ENCODE assay signal across 28 cellular contexts in genomic region chr2:200650195-200650594, GRCh38.
A peak's percentile ranks its signal among the peaks of the same experiment; 100 is the strongest.
DNase-seq lines count a peak whose midpoint lies in the region; ATAC-seq, FAIRE-seq and TF ChIP-seq lines count a peak whose summit lies in the region.
"Had no signal": no experiment of that assay in that cellular context is flagged by ENCODE, and none has a peak within 500 bp of the region (broad histone marks: within the 10 kb centered on the region; RNA-seq: fewer than 3 reads in every experiment).

No MANE protein-coding gene starts in this region.

- no peak for TF ChIP-seq EP300 in K562 (IDR thresholded peaks at IDR 0.05; ENCODE audit: low read length)
- TF ChIP-seq EP300 in gastroesophageal sphincter (IDR thresholded peaks at IDR 0.05): no peak

- no TSS peak for BruUV-seq in K562 (replicated peaks; lab: Mats Ljungman, UMichigan)
- no TSS peak for BruUV-seq in Caco-2 (replicated peaks; lab: Mats Ljungman, UMichigan)

- H2AFZ ChIP-seq in GM23248 (no peak overlapping the region), K562 (ENCODE audit: low read depth, low read length) (peak overlapping the region; percentile 69)

- H4K20me1 ChIP-seq in GM23248 (ENCODE audit: insufficient read depth) (no peaks in the 10 kb centered on the region), K562 (replicated peaks; ENCODE audit: control insufficient read depth, insufficient read depth, low read length) (no peaks in the 10 kb centered on the region)

- H3K79me2 ChIP-seq in GM23248 (ENCODE audit: insufficient read depth) (no peaks in the 10 kb centered on the region), K562 (ENCODE audit: control insufficient read depth, insufficient read depth, low read length) (no peaks in the 10 kb centered on the region)

- H3K36me3 ChIP-seq in GM23248 (ENCODE audit: low read depth): no peaks in the 10 kb centered on the region; the same call in 1 of the 2 replicates
- H3K36me3 ChIP-seq in K562 (ENCODE audit: control insufficient read depth, insufficient read depth, low read length): no peaks in the 10 kb centered on the region
- peaks cover 0 to 42% of the 10 kb centered on the region in 2 donors for H3K36me3 ChIP-seq in gastroesophageal sphincter
- H3K36me3 ChIP-seq in Caco-2 (ENCODE audit: control insufficient read depth, insufficient read depth, low read length): no peaks in the 10 kb centered on the region

- 4 to 13% methylated on average over 2 of the region's 2 CpGs for WGBS in GM23248 (ENCODE audit: low coverage in 1 of 2, low lambda C conversion rate in 2 of 2, missing lambda C conversion rate in 2 of 2), 2 experiments
- 0% methylated on average over 2 of the region's 2 CpGs for WGBS in K562 (ENCODE audit: insufficient coverage, low coverage, missing lambda C conversion rate)
- 73 to 83% methylated on average over 1 of the region's 2 CpGs for WGBS in gastroesophageal sphincter (ENCODE audit: low coverage in 1 of 2), 2 donors

- TF ChIP-seq POLR2A in K562 (conservative IDR thresholded peaks at IDR 0.05) (no peak), gastroesophageal sphincter (IDR thresholded peaks at IDR 0.05) (no peak)

- H3K4me1 Mint-ChIP-seq in T-cell (no peaks in the 10 kb centered on the region), Caco-2 (ENCODE audit: low read depth, unreplicated experiment) (no peaks in the 10 kb centered on the region)
- H3K4me1 Mint-ChIP-seq: B cell had no signal

- H3K27me3 Mint-ChIP-seq in T-cell (peaks cover 8 to 20% of the 10 kb centered on the region in 2 donors), Caco-2 (ENCODE audit: insufficient read depth, unreplicated experiment) (no peaks in the 10 kb centered on the region)

- H3K9me3 Mint-ChIP-seq in T-cell (no peaks in the 10 kb centered on the region), Caco-2 (ENCODE audit: unreplicated experiment) (peaks cover 12% of the 10 kb centered on the region)
- H3K9me3 Mint-ChIP-seq: CD8-positive, alpha-beta T cell had no signal

- peak overlapping the region; percentile 26; the same call in 1 of the 2 replicates for H3K27ac ChIP-seq in GM23248
- H3K27ac ChIP-seq in K562 (ENCODE audit: extremely low read depth, low read depth, low read length): no peak overlapping the region
- H3K27ac ChIP-seq in gastroesophageal sphincter: peak overlapping the region in 1 of 4 donors; percentile 32
- H3K27ac ChIP-seq: A549, C4-2B, KMS-11 had no signal

- POLR2A ChIA-PET in K562 (lab: Yijun Ruan, JAX): no interaction called here
- POLR2A ChIA-PET in T-cell (lab: Charles Lee): no interaction called here
- POLR2A ChIA-PET in Caco-2 (lab: Charles Lee): no interaction called here

- H3K4me1 ChIP-seq in GM23248 (ENCODE audit: insufficient read depth) (peaks cover 12% of the 10 kb centered on the region), K562 (replicated peaks in 1 of 2; ENCODE audit: control insufficient read depth in 2 of 2, insufficient read depth in 2 of 2, low read length in 2 of 2) (peaks cover 0 to 7% of the 10 kb centered on the region in 2 experiments; a peak in 2 of 5 replicates), gastroesophageal sphincter (no peaks in the 10 kb centered on the region), Caco-2 (peaks cover 10% of the 10 kb centered on the region)

- intact Hi-C loops in K562 (cut with micrococcal nuclease): no loop called here
- intact Hi-C loops in Caco-2 (cut with micrococcal nuclease; ENCODE audit: unreplicated experiment): no loop called here

- in situ Hi-C loops in GM23248 (cut with MboI): no loop called here
- in situ Hi-C loops in K562 (cut with MboI): no loop called here

- H3K4me3 ChIP-seq in GM23248 (no peak overlapping the region), K562 (no peak overlapping the region), gastroesophageal sphincter (no peak overlapping the region), Caco-2 (ENCODE audit: low read depth, low read length) (no peak overlapping the region)
- H3K4me3 ChIP-seq: A549 had no signal

- ATAC-seq in K562 (no peak), gastroesophageal sphincter (peak; percentile 57), T-cell (replicated peaks in 1 of 4) (no peak), GM21576 (IDR thresholded peaks at IDR 0.05; ENCODE audit: unreplicated experiment) (no peak)
- ATAC-seq: A549; CD8-positive, alpha-beta T cell; HCT116; Panc1 had no signal

- H3K9me2 ChIP-seq in GM23248 (ENCODE audit: insufficient read depth): no peaks in the 10 kb centered on the region

- CTCF ChIA-PET in K562 (lab: Yijun Ruan, JAX; ENCODE audit: low intra/inter-chr PET ratio) (no interaction called here), T-cell (lab: Charles Lee) (no interaction called here), Caco-2 (lab: Charles Lee) (no interaction called here)

- H3K9me3 ChIP-seq in GM23248 (ENCODE audit: low read depth) (no peaks in the 10 kb centered on the region), K562 (replicated peaks; ENCODE audit: control insufficient read depth, insufficient read depth, low read depth, low read length) (no peaks in the 10 kb centered on the region), gastroesophageal sphincter (no peaks in the 10 kb centered on the region), Caco-2 (no peaks in the 10 kb centered on the region; the same call in 1 of the 2 replicates)

- TF ChIP-seq CTCF in K562 (IDR thresholded peaks at IDR 0.05 in 2 of 3, conservative IDR thresholded peaks at IDR 0.05 in 1 of 3; ENCODE audit: insufficient read depth in 2 of 3, low read depth in 1 of 3, low read length in 3 of 3) (no peak), gastroesophageal sphincter (IDR thresholded peaks at IDR 0.05) (no peak), Caco-2 (IDR thresholded peaks at IDR 0.05; ENCODE audit: insufficient read depth in 1 of 2, low read depth in 1 of 2, low read length in 1 of 2, severe bottlenecking in 1 of 2, unreplicated experiment in 1 of 2) (no peak)

- H3F3A ChIP-seq in GM23248 (ENCODE audit: insufficient read depth): no peaks in the 10 kb centered on the region

- FAIRE-seq in K562 (lab: Jason Lieb, UNC): no peak
- FAIRE-seq: A549, GM12891 had no signal

- no peak for TF ChIP-seq RAD21 in K562 (CRISPR knock-in tag; conservative IDR thresholded peaks at IDR 0.05 in 1 of 2, IDR thresholded peaks at IDR 0.05 in 1 of 2)

- H3K36me3 Mint-ChIP-seq in T-cell (no peaks in the 10 kb centered on the region), Caco-2 (ENCODE audit: insufficient read depth, unreplicated experiment) (no peaks in the 10 kb centered on the region)
- H3K36me3 Mint-ChIP-seq: CD8-positive, alpha-beta T cell had no signal

- DNase-seq in GM23248 (peak; percentile 56), K562 (ENCODE audit: extremely low read depth in 1 of 4, low spot score in 3 of 4) (no peak), T-cell (no peak), Caco-2 (no peak)
- DNase-seq in activated CD4-positive, alpha-beta T cell treated with anti-CD3 and anti-CD28 coated beads for 1 hour: no peak
- DNase-seq: CD8-positive, alpha-beta T cell; DMS 273 treated with DMSO at 0.1 percent for 48 hours; DMS79; EL; GDM1; MM.1S; NCI-H1048; NCI-H1417; NCI-H1694; NCI-H2081; NCI-H226; NCI-H510A; NCI-H69; SHP77 treated with DMSO at 0.1 percent for 48 hours had no signal

- H3K27ac Mint-ChIP-seq in T-cell (no peak overlapping the region), Caco-2 (ENCODE audit: unreplicated experiment) (no peak overlapping the region)
- H3K27ac Mint-ChIP-seq: B cell; CD8-positive, alpha-beta T cell had no signal

- H3K9me1 ChIP-seq in K562 (ENCODE audit: control insufficient read depth, insufficient read depth, low read length): no peaks in the 10 kb centered on the region

- peak overlapping the region; percentile 19 for H3K4me2 ChIP-seq in GM23248 (ENCODE audit: unreplicated experiment)
- no peak overlapping the region for H3K4me2 ChIP-seq in K562 (ENCODE audit: insufficient read depth, low read length)
- H3K4me2 ChIP-seq: A549, KMS-11 had no signal

- H3K4me3 Mint-ChIP-seq in T-cell (no peak overlapping the region), Caco-2 (ENCODE audit: unreplicated experiment) (no peak overlapping the region)
- H3K4me3 Mint-ChIP-seq: B cell; CD8-positive, alpha-beta T cell had no signal

- H3K9ac ChIP-seq in GM23248: no peak overlapping the region
- H3K9ac ChIP-seq in K562 (ENCODE audit: insufficient read depth in 1 of 2, low read depth in 2 of 2, low read length in 2 of 2): no peak overlapping the region
- H3K9ac ChIP-seq: KMS-11 had no signal

- H3K27me3 ChIP-seq in GM23248 (replicated peaks; ENCODE audit: insufficient read depth) (no peaks in the 10 kb centered on the region), K562 (ENCODE audit: control insufficient read depth in 2 of 2, insufficient read depth in 2 of 2, low read length in 2 of 2) (no peaks in the 10 kb centered on the region), gastroesophageal sphincter (no peaks in the 10 kb centered on the region), Caco-2 (replicated peaks; ENCODE audit: control insufficient read depth, insufficient read depth, low read length) (no peaks in the 10 kb centered on the region)

TF ChIP-seq in K562, 482 proteins besides CTCF, POLR2A, EP300 and RAD21 (continues in another document):
- TF ChIP-seq RFX7 (CRISPR knock-in tag; IDR thresholded peaks at IDR 0.05): no peak
- TF ChIP-seq IRF2 (CRISPR knock-in tag; IDR thresholded peaks at IDR 0.05): no peak
- TF ChIP-seq YBX1 (IDR thresholded peaks at IDR 0.05): no peak
- no peak for TF ChIP-seq ZNF75A (CRISPR knock-in tag; IDR thresholded peaks at IDR 0.05)
